9 cellular contexts compared by ENCODE assay signal in genomic region chr21:44905725-44906084, GRCh38.
"Had no signal": no experiment of that assay in that cellular context is flagged by ENCODE, and none has a peak within 500 bp of the region (broad histone marks: within the 10 kb centered on the region; RNA-seq: fewer than 3 reads in every experiment).

No MANE protein-coding gene starts in this region.

- H3K4me3 ChIP-seq: psoas muscle had no signal

- DNase-seq: activated CD4-positive, alpha-beta T cell treated with anti-CD3 and anti-CD28 coated beads for 48 hours; activated effector memory CD4-positive, alpha-beta T cell treated with anti-CD3 and anti-CD28 coated beads, Interleukin-2, amount 50 U/mL, for 16 hours; cortex of kidney; erythroblast; psoas muscle; stimulated activated CD4-positive, alpha-beta T cell treated with anti-CD3 and anti-CD28 coated beads, Interleukin-2, amount 100 ng/mL, for 48 hours; T-helper 1 cell had no signal

- H3K27ac ChIP-seq: psoas muscle had no signal

- H3K4me3 Mint-ChIP-seq: nephron; stimulated activated naive CD8-positive, alpha-beta T cell treated with anti-CD3 and anti-CD28 coated beads, Interleukin-15, Interleukin-2, amounts not matched to agents 100 ng/mL and 50 ng/mL, for 24 hours had no signal

- H3K27ac Mint-ChIP-seq: nephron had no signal

- H3K9me3 Mint-ChIP-seq: nephron; stimulated activated naive CD8-positive, alpha-beta T cell treated with anti-CD3 and anti-CD28 coated beads, Interleukin-15, Interleukin-2, amounts not matched to agents 100 ng/mL and 50 ng/mL, for 24 hours had no signal

- H3K27me3 Mint-ChIP-seq: stimulated activated naive CD8-positive, alpha-beta T cell treated with anti-CD3 and anti-CD28 coated beads, Interleukin-15, Interleukin-2, amounts not matched to agents 100 ng/mL and 50 ng/mL, for 24 hours had no signal

- ATAC-seq: psoas muscle had no signal
